ENCODE assay signal across 8 cellular contexts in genomic region chr11:119363081-119363861, GRCh38. TPM values are rescaled to one million over a fixed set of nuclear protein-coding genes. Genes with fewer than 3 reads are reported as not detected.
DNase-seq lines count a peak whose midpoint lies in the region; ATAC-seq and TF ChIP-seq lines count a peak whose summit lies in the region.

No MANE protein-coding gene starts in this region.

- BruUV-seq in Panc1 (replicated peaks; lab: Mats Ljungman, UMichigan) = no TSS peak

- H3K27ac ChIP-seq in Panc1 (ENCODE audit: low read length) = no peak overlapping the region

- H3K4me1 ChIP-seq in Panc1 (ENCODE audit: control insufficient read depth, insufficient read depth, low read length) = peaks cover 29% of the 10 kb centered on the region

- DNase-seq in DMS79 (lab: John Stamatoyannopoulos, UW) (peak; percentile 30), Panc1 (ENCODE audit: low read depth, low spot score) (no peak), left ventricle myocardium superior (peak; percentile 77), retina (peak; percentile 37), lower leg skin (ENCODE audit: low spot score in 2 of 2) (no peak)
- no peak for DNase-seq in stimulated activated CD8-positive, alpha-beta memory T cell treated with anti-CD3 and anti-CD28 coated beads, Interleukin-4, amount 100 ng/mL, for 48 hours

- POLR2A ChIA-PET in Panc1 (lab: Charles Lee) = interaction anchor here (0.6 kb wide), 1 partner anchor 262 kb away, joined by 5 read pairs; the partner anchor contains the start of gene DPAGT1

- TF ChIP-seq CTCF in Panc1 (IDR thresholded peaks at IDR 0.05) = no peak
- TF ChIP-seq CTCF in lower leg skin (IDR thresholded peaks at IDR 0.05) = no peak

- no peak for TF ChIP-seq POLR2A in lower leg skin (IDR thresholded peaks at IDR 0.05)

- intact Hi-C loops in Panc1 (cut with micrococcal nuclease; ENCODE audit: unreplicated experiment) (no loop called here), left ventricle myocardium superior (cut with micrococcal nuclease) (no loop called here), lower leg skin (cut with DNase I; ENCODE audit: low total_unique reads) (no loop called here)

- H3K27me3 ChIP-seq in Panc1 (ENCODE audit: control insufficient read depth, insufficient read depth, low read length) = peaks cover 3% of the 10 kb centered on the region; the same call in 1 of the 2 replicates

- H3K4me3 ChIP-seq in Panc1 (ENCODE audit: low read depth in 2 of 2, low read length in 2 of 2) (peak overlapping the region; percentile 37 to 43), lower leg skin (ENCODE audit: low read depth, poor library complexity, severe bottlenecking) (no peak overlapping the region)

- ATAC-seq in Panc1 = no peak
- ATAC-seq in left ventricle myocardium superior = peak; percentile 32
- no peak for ATAC-seq in GM21786 (IDR thresholded peaks at IDR 0.05; ENCODE audit: unreplicated experiment)
- ATAC-seq in GM18861 (IDR thresholded peaks at IDR 0.05; ENCODE audit: unreplicated experiment) = no peak

- WGBS in lower leg skin, 2 donors = 56 to 60% methylated on average over 32 to 36 of the region's 44 CpGs

- H3K36me3 ChIP-seq in Panc1 (ENCODE audit: control insufficient read depth, insufficient read depth, low read length) = no peaks in the 10 kb centered on the region

- no peaks in the 10 kb centered on the region for H3K9me3 ChIP-seq in Panc1 (ENCODE audit: control insufficient read depth, insufficient read depth, low read depth, low read length)

- CTCF ChIA-PET in Panc1 (lab: Charles Lee) = interaction anchor here (0.9 kb wide), 1 partner anchor 23 kb away, joined by 3 read pairs; no protein-coding TSS in a partner anchor

- in situ Hi-C loops in Panc1 (cut with HindIII; ENCODE audit: low pct_unique_long_range_greater_than_20kb, low sequenced_read_pairs) = no loop called here

RNA-seq across cellular contexts. Expression of gene MFRP, which starts 16.8 kb away (rescaled TPM):
- total RNA-seq in Panc1 (2021; ENCODE audit: unreplicated experiment) = not detected
- not detected for polyA plus RNA-seq in Panc1 (2012; ENCODE audit: insufficient read length)
- not detected for total RNA-seq in left ventricle myocardium superior
- not detected for total RNA-seq in lower leg skin

RNA-seq across cellular contexts. Expression of gene USP2, which starts 18.2 kb away (rescaled TPM):
- total RNA-seq in Panc1 (2021; ENCODE audit: unreplicated experiment) (3.1 TPM), left ventricle myocardium superior (173 TPM), lower leg skin (10 to 100 TPM; 15.0 to 35.6 (median 18.1) TPM)
- 2.3 TPM for polyA plus RNA-seq in Panc1 (2012; ENCODE audit: insufficient read length)

RNA-seq across cellular contexts. Expression of gene C1QTNF5, which starts 22.6 kb away (rescaled TPM):
- total RNA-seq in Panc1 (2021; ENCODE audit: unreplicated experiment) = not detected
- not detected for polyA plus RNA-seq in Panc1 (2012; ENCODE audit: insufficient read length)
- total RNA-seq in left ventricle myocardium superior = 14.4 TPM
- total RNA-seq in lower leg skin = 10 to 100 TPM in 1 of 4 donors, 1 to 10 TPM in 3; 4.2 to 14.3 (median 8.6) TPM

RNA-seq across cellular contexts. Expression of gene RNF26, which starts 28.9 kb away (rescaled TPM):
- total RNA-seq in Panc1 (2021; ENCODE audit: unreplicated experiment) (69.0 TPM), left ventricle myocardium superior (13.2 TPM), lower leg skin (10 to 100 TPM in 3 of 4 donors, 1 to 10 TPM in 1; 6.7 to 16.8 (median 13.1) TPM)
- polyA plus RNA-seq in Panc1 (2012; ENCODE audit: insufficient read length) = 58.5 TPM

RNA-seq across cellular contexts. Expression of gene MCAM, which starts 46.3 kb away (rescaled TPM):
- total RNA-seq in Panc1 (2021; ENCODE audit: unreplicated experiment) (27.2 TPM), left ventricle myocardium superior (44.7 TPM), lower leg skin (100 to 1,000 TPM; 103 to 198 (median 183) TPM)
- 27.9 TPM for polyA plus RNA-seq in Panc1 (2012; ENCODE audit: insufficient read length)

Comparison
In these comparisons a context has a peak if more than half of its experiments do, and no peak if none do; other contexts are left out.
1. DNase-seq: peak in DMS79 (single experiment), left ventricle myocardium superior (single experiment) and retina (single experiment); none in Panc1 (single experiment), stimulated activated CD8-positive, alpha-beta memory T cell treated with anti-CD3 and anti-CD28 coated beads, Interleukin-4, amount 100 ng/mL, for 48 hours (single experiment) and lower leg skin (0 of 2).